In the genomic region with DNA sequence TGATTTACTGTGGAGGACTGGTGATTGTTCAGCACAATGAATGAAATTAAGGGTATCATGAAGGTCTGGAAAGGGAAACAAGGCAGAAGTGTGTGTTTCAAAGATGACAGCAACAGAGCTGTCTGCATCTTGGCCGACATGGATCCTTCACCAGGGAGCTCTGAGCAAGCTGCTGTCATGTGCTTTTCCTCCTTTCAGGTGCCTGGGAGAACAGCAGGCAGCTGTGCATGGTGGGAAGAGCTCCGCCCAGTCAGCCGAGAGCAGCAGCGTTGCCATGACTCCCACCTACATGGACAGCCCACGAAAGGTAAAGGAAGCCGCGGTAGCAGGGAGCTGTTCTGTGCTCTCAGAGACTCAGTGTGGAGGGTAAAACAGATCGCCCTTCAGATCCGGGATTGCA, we compare ENCODE assay signal across 16 cellular contexts.
DNase-seq lines count a peak whose midpoint lies in the region; ATAC-seq, FAIRE-seq and TF ChIP-seq lines count a peak whose summit lies in the region.
"Had no signal": no experiment of that assay in that cellular context is flagged by ENCODE, and none has a peak within 500 bp of the region (broad histone marks: within the 10 kb centered on the region; RNA-seq: fewer than 3 reads in every experiment).

No MANE protein-coding gene starts in this region.

- H3K9me3 ChIP-seq in K562 (replicated peaks; ENCODE audit: control insufficient read depth, insufficient read depth, low read depth, low read length) = no peaks in the 10 kb centered on the region
- H3K9me3 ChIP-seq: thyroid gland had no signal

- H3K9me3 Mint-ChIP-seq in mesothelial cell of epicardium = no peaks in the 10 kb centered on the region
- H3K9me3 Mint-ChIP-seq in stimulated activated naive B cell treated with anti-CD40 and anti-IgM and Interleukin-4, amounts not matched to agents 10 μg/mL and 1 μg/mL and 100 μg/mL, for 72 hours = no peaks in the 10 kb centered on the region
- H3K9me3 Mint-ChIP-seq: activated B cell treated with CpG ODN at 0.5 μM for 24 hours; activated naive CD4-positive, alpha-beta T cell treated with anti-CD3 and anti-CD28 coated beads for 36 hours; natural killer cell treated with Interleukin-12 subunit alpha and Interleukin-12 subunit beta and Interleukin-15 and Interleukin-18, amount 100 ng/mL, for 72 hours had no signal

- 0 out of 2 replicates have a peak overlapping the region, but pooled peaks have one; percentile 2 for H2AFZ ChIP-seq in K562 (ENCODE audit: low read depth, low read length)

- in situ Hi-C loops in G401 (cut with HindIII; ENCODE audit: low sequenced_read_pairs) = no loop called here
- in situ Hi-C loops in K562 (cut with MboI) = no loop called here

- no peaks in the 10 kb centered on the region for H3K9me1 ChIP-seq in K562 (ENCODE audit: control insufficient read depth, insufficient read depth, low read length)

- no peaks in the 10 kb centered on the region for H3K27me3 ChIP-seq in K562 (ENCODE audit: control insufficient read depth in 2 of 2, insufficient read depth in 2 of 2, low read length in 2 of 2)
- H3K27me3 ChIP-seq: thyroid gland had no signal

- peak; percentile 21 for DNase-seq in G401 (ENCODE audit: low spot score)
- peak; percentile 66 for DNase-seq in NCI-H2107 (lab: John Stamatoyannopoulos, UW)
- DNase-seq in K562 (ENCODE audit: extremely low read depth in 1 of 4, low spot score in 3 of 4) = peak; percentile 26 to 54 (median 42)
- peak in 1 of 2 experiments; percentile 46 for DNase-seq in mesothelial cell of epicardium (ENCODE audit: low spot score in 2 of 2, unreplicated experiment in 2 of 2)
- DNase-seq in omental fat pad (ENCODE audit: low spot score) = no peak
- no peak for DNase-seq in H4 (ENCODE audit: low spot score)
- no peak for DNase-seq in stimulated activated naive B cell treated with anti-CD40 and anti-IgM and Interleukin-4, amounts not matched to agents 10 μg/mL and 1 μg/mL and 100 μg/mL, for 72 hours
- DNase-seq: activated B cell treated with CpG ODN at 0.5 μM for 24 hours; activated naive CD4-positive, alpha-beta T cell treated with anti-CD3 and anti-CD28 coated beads for 36 hours; C1 segment of cervical spinal cord; effector CD4-positive, alpha-beta T cell; PC-3; thyroid gland had no signal

- POLR2A ChIA-PET in K562 (lab: Yijun Ruan, JAX) = interaction anchor here (1.0 kb wide), 1 partner anchor 9 kb away, joined by 5 read pairs; no protein-coding TSS in a partner anchor

- H3K9ac ChIP-seq in K562 (ENCODE audit: insufficient read depth in 1 of 2, low read depth in 2 of 2, low read length in 2 of 2) = 0 out of 4 replicates have a peak overlapping the region, but pooled peaks of 1 of the 2 experiments have one; percentile 50

- TF ChIP-seq EP300 in K562 (IDR thresholded peaks at IDR 0.05; ENCODE audit: low read length) = no peak

- ATAC-seq in K562 (peak; percentile 88), HG03095 (IDR thresholded peaks at IDR 0.05; ENCODE audit: unreplicated experiment) (no peak), omental fat pad (ENCODE audit: low FRiP score) (no peak)
- ATAC-seq in stimulated activated naive B cell treated with anti-CD40 and anti-IgM and Interleukin-4, amounts not matched to agents 10 μg/mL and 1 μg/mL and 100 μg/mL, for 72 hours (replicated peaks) = no peak
- ATAC-seq: HepG2; natural killer cell treated with Interleukin-12 subunit alpha and Interleukin-12 subunit beta and Interleukin-15 and Interleukin-18, amount 100 ng/mL, for 72 hours; PC-3 had no signal

- peaks cover 5% of the 10 kb centered on the region for H3K4me1 Mint-ChIP-seq in mesothelial cell of epicardium
- H3K4me1 Mint-ChIP-seq in stimulated activated naive B cell treated with anti-CD40 and anti-IgM and Interleukin-4, amounts not matched to agents 10 μg/mL and 1 μg/mL and 100 μg/mL, for 72 hours = peaks cover 0 to 1% of the 10 kb centered on the region in 2 donors
- H3K4me1 Mint-ChIP-seq: activated B cell treated with CpG ODN at 0.5 μM for 24 hours had no signal

- H3K4me3 ChIP-seq in K562 = no peak overlapping the region
- H3K4me3 ChIP-seq: thyroid gland had no signal

- peaks cover 17% of the 10 kb centered on the region for H3K36me3 Mint-ChIP-seq in mesothelial cell of epicardium
- peaks cover 20 to 43% of the 10 kb centered on the region in 2 donors for H3K36me3 Mint-ChIP-seq in stimulated activated naive B cell treated with anti-CD40 and anti-IgM and Interleukin-4, amounts not matched to agents 10 μg/mL and 1 μg/mL and 100 μg/mL, for 72 hours
- H3K36me3 Mint-ChIP-seq: natural killer cell treated with Interleukin-12 subunit alpha and Interleukin-12 subunit beta and Interleukin-15 and Interleukin-18, amount 100 ng/mL, for 72 hours had no signal

- TF ChIP-seq RAD21 in K562 (CRISPR knock-in tag; conservative IDR thresholded peaks at IDR 0.05 in 1 of 2, IDR thresholded peaks at IDR 0.05 in 1 of 2) = no peak

- no peaks in the 10 kb centered on the region for H3K27me3 Mint-ChIP-seq in mesothelial cell of epicardium (ENCODE audit: low read depth)
- H3K27me3 Mint-ChIP-seq in stimulated activated naive B cell treated with anti-CD40 and anti-IgM and Interleukin-4, amounts not matched to agents 10 μg/mL and 1 μg/mL and 100 μg/mL, for 72 hours = no peaks in the 10 kb centered on the region
- H3K27me3 Mint-ChIP-seq: activated B cell treated with CpG ODN at 0.5 μM for 24 hours; natural killer cell treated with Interleukin-12 subunit alpha and Interleukin-12 subunit beta and Interleukin-15 and Interleukin-18, amount 100 ng/mL, for 72 hours had no signal

- CTCF ChIA-PET in K562 (lab: Yijun Ruan, JAX; ENCODE audit: low intra/inter-chr PET ratio) = no interaction called here

- peak; percentile 63 for FAIRE-seq in K562 (lab: Jason Lieb, UNC)
- FAIRE-seq: HepG2 had no signal

- TF ChIP-seq CTCF in K562 (IDR thresholded peaks at IDR 0.05 in 2 of 3, conservative IDR thresholded peaks at IDR 0.05 in 1 of 3; ENCODE audit: insufficient read depth in 2 of 3, low read depth in 1 of 3, low read length in 3 of 3) (no peak), mesothelial cell of epicardium (IDR thresholded peaks at IDR 0.05; ENCODE audit: unreplicated experiment) (no peak), omental fat pad (IDR thresholded peaks at IDR 0.05) (no peak)

- no TSS peak for BruUV-seq in K562 (replicated peaks; lab: Mats Ljungman, UMichigan)

- TF ChIP-seq POLR2A in K562 (conservative IDR thresholded peaks at IDR 0.05) = no peak

- H3K27ac ChIP-seq in K562 (ENCODE audit: extremely low read depth, low read depth, low read length) = no peak overlapping the region
- H3K27ac ChIP-seq: thyroid gland had no signal

- no peaks in the 10 kb centered on the region for H3K79me2 ChIP-seq in K562 (ENCODE audit: control insufficient read depth, insufficient read depth, low read length)

- WGBS in K562 (ENCODE audit: insufficient coverage, low coverage, missing lambda C conversion rate) = 37% methylated on average over 9 of the region's 9 CpGs

- H4K20me1 ChIP-seq in K562 (replicated peaks; ENCODE audit: control insufficient read depth, insufficient read depth, low read length) = no peaks in the 10 kb centered on the region

- peak overlapping the region; percentile 71 for H3K27ac Mint-ChIP-seq in mesothelial cell of epicardium
- no peak overlapping the region for H3K27ac Mint-ChIP-seq in stimulated activated naive B cell treated with anti-CD40 and anti-IgM and Interleukin-4, amounts not matched to agents 10 μg/mL and 1 μg/mL and 100 μg/mL, for 72 hours
- H3K27ac Mint-ChIP-seq: activated B cell treated with CpG ODN at 0.5 μM for 24 hours; activated naive CD4-positive, alpha-beta T cell treated with anti-CD3 and anti-CD28 coated beads for 36 hours; natural killer cell treated with Interleukin-12 subunit alpha and Interleukin-12 subunit beta and Interleukin-15 and Interleukin-18, amount 100 ng/mL, for 72 hours had no signal

- H3K4me3 Mint-ChIP-seq in mesothelial cell of epicardium = no peak overlapping the region
- H3K4me3 Mint-ChIP-seq in stimulated activated naive B cell treated with anti-CD40 and anti-IgM and Interleukin-4, amounts not matched to agents 10 μg/mL and 1 μg/mL and 100 μg/mL, for 72 hours = no peak overlapping the region
- H3K4me3 Mint-ChIP-seq: activated B cell treated with CpG ODN at 0.5 μM for 24 hours; activated naive CD4-positive, alpha-beta T cell treated with anti-CD3 and anti-CD28 coated beads for 36 hours; natural killer cell treated with Interleukin-12 subunit alpha and Interleukin-12 subunit beta and Interleukin-15 and Interleukin-18, amount 100 ng/mL, for 72 hours had no signal

- peaks cover 6% of the 10 kb centered on the region; the same call in 1 of the 3 replicates for H3K36me3 ChIP-seq in K562 (ENCODE audit: control insufficient read depth, insufficient read depth, low read length)

- H3K4me1 ChIP-seq in K562 (replicated peaks in 1 of 2; ENCODE audit: control insufficient read depth in 2 of 2, insufficient read depth in 2 of 2, low read length in 2 of 2) = peaks cover 2 to 3% of the 10 kb centered on the region in 2 experiments; a peak in 3 of 5 replicates
- H3K4me1 ChIP-seq: thyroid gland had no signal

- no peak overlapping the region; the same call in 1 of the 2 replicates for H3K4me2 ChIP-seq in K562 (ENCODE audit: insufficient read depth, low read length)

- intact Hi-C loops in K562 (cut with micrococcal nuclease) = no loop called here

TF ChIP-seq in K562, 482 proteins besides CTCF, POLR2A, EP300 and RAD21:
- peak; percentile 85 for TF ChIP-seq RFX1 (IDR thresholded peaks at IDR 0.05)
- TF ChIP-seq, protein P1, sequence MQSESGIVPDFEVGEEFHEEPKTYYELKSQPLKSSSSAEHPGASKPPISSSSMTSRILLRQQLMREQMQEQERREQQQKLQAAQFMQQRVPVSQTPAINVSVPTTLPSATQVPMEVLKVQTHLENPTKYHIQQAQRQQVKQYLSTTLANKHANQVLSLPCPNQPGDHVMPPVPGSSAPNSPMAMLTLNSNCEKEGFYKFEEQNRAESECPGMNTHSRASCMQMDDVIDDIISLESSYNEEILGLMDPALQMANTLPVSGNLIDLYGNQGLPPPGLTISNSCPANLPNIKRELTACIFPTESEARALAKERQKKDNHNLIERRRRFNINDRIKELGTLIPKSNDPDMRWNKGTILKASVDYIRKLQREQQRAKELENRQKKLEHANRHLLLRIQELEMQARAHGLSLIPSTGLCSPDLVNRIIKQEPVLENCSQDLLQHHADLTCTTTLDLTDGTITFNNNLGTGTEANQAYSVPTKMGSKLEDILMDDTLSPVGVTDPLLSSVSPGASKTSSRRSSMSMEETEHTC (IDR thresholded peaks at IDR 0.05) = no peak
TF ChIP-seq in K562: peak in this region for 1.

Comparison
In these comparisons a context has a peak if more than half of its experiments do, and no peak if none do; other contexts are left out.
1. DNase-seq: peak in G401 (single experiment), NCI-H2107 (single experiment) and K562 (4 of 4); none in omental fat pad (single experiment), H4 (single experiment) and stimulated activated naive B cell treated with anti-CD40 and anti-IgM and Interleukin-4, amounts not matched to agents 10 μg/mL and 1 μg/mL and 100 μg/mL, for 72 hours (single experiment).